ENCODE assay signal across 26 cellular contexts in the genomic region with DNA sequence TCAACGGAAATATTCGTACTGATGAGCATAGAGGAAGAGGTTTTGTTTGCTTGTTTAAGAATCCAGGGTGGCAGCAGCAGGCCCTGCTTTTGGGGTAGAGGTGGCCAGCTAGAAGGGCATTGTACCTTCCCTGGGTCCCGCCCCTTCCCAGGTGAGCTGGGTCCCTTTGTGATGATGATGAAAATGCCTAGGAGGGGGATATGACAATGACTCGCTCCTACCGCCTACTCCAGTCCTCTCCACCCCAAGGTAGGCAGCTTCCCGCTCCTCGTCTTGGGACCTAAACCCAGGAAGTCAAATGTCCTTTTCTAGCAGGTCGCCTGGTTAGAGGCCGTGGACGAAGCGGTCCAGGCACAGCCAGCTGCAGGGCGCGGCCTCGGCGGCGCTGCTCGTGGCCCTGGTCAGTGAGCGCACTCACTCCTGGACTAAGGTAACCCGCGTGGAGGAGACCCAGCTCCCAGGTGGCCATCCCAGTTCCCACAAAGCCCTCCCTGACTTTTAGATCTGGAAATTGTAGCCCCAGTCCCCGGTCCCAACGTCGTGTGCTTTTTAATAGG.
"Had no signal": no experiment of that assay in that cellular context is flagged by ENCODE, and none has a peak within 500 bp of the region (broad histone marks: within the 10 kb centered on the region; RNA-seq: fewer than 3 reads in every experiment).

No MANE protein-coding gene starts in this region.

- ATAC-seq: heart right ventricle; left ventricle myocardium superior; lower lobe of right lung; natural killer cell; pancreas; right lobe of liver; stimulated activated memory B cell treated with anti-CD40 and anti-IgM and Interleukin-4, amounts not matched to agents 10 μg/mL and 1 μg/mL and 100 μg/mL, for 72 hours; stimulated activated naive CD8-positive, alpha-beta T cell treated with anti-CD3 and anti-CD28 coated beads, Interleukin-15, Interleukin-2, amounts not matched to agents 100 U/mL and 50 U/mL, for 24 hours had no signal

- H3K36me3 Mint-ChIP-seq: natural killer cell; stimulated activated memory B cell treated with anti-CD40 and anti-IgM and Interleukin-4, amounts not matched to agents 10 μg/mL and 1 μg/mL and 100 μg/mL, for 72 hours had no signal

- H3K4me3 ChIP-seq: coronary artery, esophagus squamous epithelium, heart right ventricle, lower lobe of right lung, pancreas, right lobe of liver, thoracic aorta, tibial nerve, upper lobe of left lung, uterus had no signal

- H3K9me3 ChIP-seq: esophagus squamous epithelium, heart right ventricle, lower lobe of right lung, neutrophil, pancreas, right lobe of liver, thoracic aorta, tibial nerve, upper lobe of left lung, uterus had no signal

- H3K27ac ChIP-seq: coronary artery, esophagus squamous epithelium, heart right ventricle, lower lobe of right lung, neutrophil, pancreas, right lobe of liver, thoracic aorta, tibial nerve, upper lobe of left lung, uterus had no signal

- H3K27me3 ChIP-seq: esophagus squamous epithelium, heart right ventricle, neutrophil, pancreas, right lobe of liver, tibial nerve, upper lobe of left lung, uterus had no signal

- H3K27ac Mint-ChIP-seq: natural killer cell; progenitor cell of endocrine pancreas; stimulated activated memory B cell treated with anti-CD40 and anti-IgM and Interleukin-4, amounts not matched to agents 10 μg/mL and 1 μg/mL and 100 μg/mL, for 72 hours had no signal

- H3K36me3 ChIP-seq: esophagus squamous epithelium, heart right ventricle, lower lobe of right lung, neutrophil, pancreas, right lobe of liver, thoracic aorta, tibial nerve, upper lobe of left lung, uterus had no signal

- H3K4me3 Mint-ChIP-seq: natural killer cell; stimulated activated memory B cell treated with anti-CD40 and anti-IgM and Interleukin-4, amounts not matched to agents 10 μg/mL and 1 μg/mL and 100 μg/mL, for 72 hours had no signal

- H3K4me1 Mint-ChIP-seq: natural killer cell; stimulated activated memory B cell treated with anti-CD40 and anti-IgM and Interleukin-4, amounts not matched to agents 10 μg/mL and 1 μg/mL and 100 μg/mL, for 72 hours had no signal

- DNase-seq: dermis blood vessel endothelial cell; effector memory CD4-positive, alpha-beta T cell; erythroblast; esophagus squamous epithelium; foreskin melanocyte; glutamatergic neuron; heart right ventricle; hippocampal formation; left ventricle myocardium superior; lower lobe of right lung; natural killer cell; right lobe of liver; small intestine; stimulated activated CD4-positive, alpha-beta T cell treated with anti-CD3 and anti-CD28 coated beads, Interleukin-12 subunit alpha, Interleukin-12 subunit beta, amount 100 ng/mL, for 4 hours; stimulated activated CD4-positive, alpha-beta T cell treated with anti-CD3 and anti-CD28 coated beads, Interleukin-4, amount 100 ng/mL, for 4 hours; stimulated activated naive CD8-positive, alpha-beta T cell treated with anti-CD3 and anti-CD28 coated beads, Interleukin-15, Interleukin-2, amounts not matched to agents 100 U/mL and 50 U/mL, for 24 hours; substantia nigra; uterus had no signal

- H3K4me1 ChIP-seq: esophagus squamous epithelium, lower lobe of right lung, pancreas, right lobe of liver, tibial nerve, upper lobe of left lung, uterus had no signal
